12 cellular contexts compared by ENCODE assay signal in the genomic region with DNA sequence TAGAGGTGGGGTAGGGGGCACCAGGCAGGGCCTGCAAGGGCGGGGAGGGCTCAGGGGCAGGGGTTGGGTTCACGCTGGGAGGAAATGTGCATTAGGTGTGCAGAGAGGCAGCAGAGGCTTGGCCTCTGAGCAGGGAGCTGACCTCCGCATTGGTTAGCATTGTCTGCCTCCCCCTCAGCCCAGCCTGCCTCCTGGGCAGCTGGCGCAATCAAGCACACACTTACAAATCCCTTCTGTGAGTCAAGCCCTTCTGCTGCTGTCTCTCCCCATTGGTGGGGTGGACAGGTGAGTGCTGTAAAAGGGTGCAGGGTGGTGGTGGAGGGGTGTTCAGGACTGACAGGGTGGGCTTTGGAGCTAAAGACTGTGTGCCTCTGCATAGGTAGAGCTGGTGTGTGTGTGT. TPM values are rescaled to one million over a fixed set of nuclear protein-coding genes. Genes with fewer than 3 reads are reported as not detected.
A peak's percentile ranks its signal among the peaks of the same experiment; 100 is the strongest.
DNase-seq lines count a peak whose midpoint lies in the region; FAIRE-seq and TF ChIP-seq lines count a peak whose summit lies in the region.
"Had no signal": no experiment of that assay in that cellular context is flagged by ENCODE, and none has a peak within 500 bp of the region (broad histone marks: within the 10 kb centered on the region; RNA-seq: fewer than 3 reads in every experiment).

No MANE protein-coding gene starts in this region.

- H3K27ac Mint-ChIP-seq in nephron = peak overlapping the region; percentile 88 to 94 (median 92)
- H3K27ac Mint-ChIP-seq: effector memory CD8-positive, alpha-beta T cell had no signal

- H3K4me3 ChIP-seq in bronchial epithelial cell (ENCODE audit: low read depth, low read length) = no peak overlapping the region
- H3K4me3 ChIP-seq: BLaER1 treated with 17β-estradiol and CSF1 and Interleukin-3, amounts not matched to agents 10 nM and 100 nM; left ventricle myocardium inferior had no signal

- no peaks in the 10 kb centered on the region for H3K27me3 ChIP-seq in bronchial epithelial cell (ENCODE audit: control insufficient read depth, insufficient read depth, low read length)
- H3K27me3 ChIP-seq: BLaER1 treated with 17β-estradiol and CSF1 and Interleukin-3, amounts not matched to agents 10 nM and 100 nM had no signal

- H3K4me3 Mint-ChIP-seq in nephron = peak overlapping the region; percentile 32 to 75 (median 54)
- H3K4me3 Mint-ChIP-seq: effector memory CD8-positive, alpha-beta T cell had no signal

- no peaks in the 10 kb centered on the region for H3K36me3 ChIP-seq in bronchial epithelial cell (ENCODE audit: control insufficient read depth, insufficient read depth, low read length)
- H3K36me3 ChIP-seq: BLaER1 treated with 17β-estradiol and CSF1 and Interleukin-3, amounts not matched to agents 10 nM and 100 nM; left ventricle myocardium inferior had no signal

- TF ChIP-seq CTCF in bronchial epithelial cell (IDR thresholded peaks at IDR 0.05; ENCODE audit: insufficient read depth, low read length, severe bottlenecking) (no peak), nephron (IDR thresholded peaks at IDR 0.05; ENCODE audit: unreplicated experiment in 3 of 3) (no peak)

- FAIRE-seq in bronchial epithelial cell (lab: Jason Lieb, UNC) = peak; percentile 40

- no peaks in the 10 kb centered on the region for H3K9me3 Mint-ChIP-seq in nephron
- H3K9me3 Mint-ChIP-seq: effector memory CD8-positive, alpha-beta T cell had no signal

- no peaks in the 10 kb centered on the region for H3K27me3 Mint-ChIP-seq in nephron (ENCODE audit: low read depth)
- H3K27me3 Mint-ChIP-seq: effector memory CD8-positive, alpha-beta T cell had no signal

- peak; percentile 28 for DNase-seq in GF-D8 (lab: John Stamatoyannopoulos, UW)
- DNase-seq in NCI-H510A treated with DMSO at 0.1 percent for 48 hours (lab: John Stamatoyannopoulos, UW) = peak; percentile 26
- peak; percentile 47 for DNase-seq in bronchial epithelial cell (ENCODE audit: low read depth)
- DNase-seq in midbrain (lab: John Stamatoyannopoulos, UW) = no peak
- DNase-seq in stimulated activated naive CD4-positive, alpha-beta T cell treated with Interleukin-2 at 50 U/mL for 16 hours (lab: John Stamatoyannopoulos, UW) = no peak
- no peak for DNase-seq in foreskin melanocyte
- no peak for DNase-seq in activated gamma-delta T cell (lab: John Stamatoyannopoulos, UW)
- DNase-seq: effector memory CD8-positive, alpha-beta T cell; left ventricle myocardium inferior; NCI-H1436 treated with DMSO at 0.1 percent for 48 hours had no signal

- H3K36me3 Mint-ChIP-seq in nephron (ENCODE audit: low read depth) = no peaks in the 10 kb centered on the region

- peaks cover 59% of the 10 kb centered on the region for H3K4me1 Mint-ChIP-seq in nephron

RNA-seq across cellular contexts. Expression of gene LOXL1, which starts 9.3 kb away (rescaled TPM):
- 5.3 and 7.2 TPM in 2 replicates for total RNA-seq in bronchial epithelial cell

RNA-seq across cellular contexts. Expression of gene STOML1, which starts 56.5 kb away (rescaled TPM):
- total RNA-seq in bronchial epithelial cell = 8.6 and 9.5 TPM in 2 replicates

RNA-seq across cellular contexts. Expression of gene PML, which starts 59.0 kb away (rescaled TPM):
- 7.6 and 8.3 TPM in 2 replicates for total RNA-seq in bronchial epithelial cell

Comparison
In these comparisons a context has a peak if more than half of its experiments do, and no peak if none do; other contexts are left out.
1. DNase-seq: peak in GF-D8 (single experiment), NCI-H510A treated with DMSO at 0.1 percent for 48 hours (single experiment) and bronchial epithelial cell (single experiment); none in midbrain (single experiment), stimulated activated naive CD4-positive, alpha-beta T cell treated with Interleukin-2 at 50 U/mL for 16 hours (single experiment), foreskin melanocyte (single experiment) and activated gamma-delta T cell (single experiment).